11 cellular contexts compared by ENCODE assay signal in genomic region chrX:111568356-111568755, GRCh38. TPM values are rescaled to one million over a fixed set of nuclear protein-coding genes. Genes with fewer than 3 reads are reported as not detected.
DNase-seq lines count a peak whose midpoint lies in the region; ATAC-seq and TF ChIP-seq lines count a peak whose summit lies in the region.
"Had no signal": no experiment of that assay in that cellular context is flagged by ENCODE, and none has a peak within 500 bp of the region (broad histone marks: within the 10 kb centered on the region; RNA-seq: fewer than 3 reads in every experiment).

No MANE protein-coding gene starts in this region.

- H3K36me3 Mint-ChIP-seq in mesothelial cell of epicardium = no peaks in the 10 kb centered on the region

- ATAC-seq in GM21423 (IDR thresholded peaks at IDR 0.05; ENCODE audit: unreplicated experiment) (no peak), left lung (no peak)
- ATAC-seq: gastroesophageal sphincter had no signal

- peaks cover 5% of the 10 kb centered on the region for H3K9me3 Mint-ChIP-seq in mesothelial cell of epicardium

- H3K27ac ChIP-seq in left lung = no peak overlapping the region
- H3K27ac ChIP-seq: gastroesophageal sphincter, SJSA1 had no signal

- H3K27me3 ChIP-seq in left lung = no peaks in the 10 kb centered on the region
- H3K27me3 ChIP-seq: gastroesophageal sphincter, SJSA1 had no signal

- no peaks in the 10 kb centered on the region for H3K27me3 Mint-ChIP-seq in mesothelial cell of epicardium (ENCODE audit: low read depth)

- in situ Hi-C loops in astrocyte of the cerebellum (cut with HindIII; ENCODE audit: low sequenced_read_pairs) = no loop called here

- peak overlapping the region; percentile 75 for H3K27ac Mint-ChIP-seq in mesothelial cell of epicardium

- H3K9me3 ChIP-seq in left lung = no peaks in the 10 kb centered on the region
- H3K9me3 ChIP-seq: gastroesophageal sphincter, SJSA1 had no signal

- no peaks in the 10 kb centered on the region for H3K4me1 ChIP-seq in left lung
- H3K4me1 ChIP-seq: gastroesophageal sphincter, SJSA1 had no signal

- TF ChIP-seq CTCF in LNCAP (IDR thresholded peaks at IDR 0.05) (peak; percentile 48), astrocyte of the cerebellum (IDR thresholded peaks at IDR 0.05; ENCODE audit: low read depth, low read length, missing control alignments) (peak; percentile 61), mesothelial cell of epicardium (IDR thresholded peaks at IDR 0.05; ENCODE audit: unreplicated experiment) (peak; percentile 43), left lung (IDR thresholded peaks at IDR 0.05) (peak in 1 of 2 donors; percentile 22)

- H3K4me1 Mint-ChIP-seq in mesothelial cell of epicardium = peaks cover 18% of the 10 kb centered on the region

- H3K4me3 ChIP-seq in astrocyte of the cerebellum (ENCODE audit: low read depth, low read length) (no peak overlapping the region), left lung (no peak overlapping the region)
- H3K4me3 ChIP-seq: gastroesophageal sphincter, SJSA1 had no signal

- H3K4me3 Mint-ChIP-seq in mesothelial cell of epicardium = no peak overlapping the region

- H3K36me3 ChIP-seq in left lung = no peaks in the 10 kb centered on the region
- H3K36me3 ChIP-seq: gastroesophageal sphincter, SJSA1 had no signal

- DNase-seq in EH (ENCODE audit: low read depth) (peak; percentile 0), astrocyte of the cerebellum (ENCODE audit: low read depth) (no peak), mesothelial cell of epicardium (ENCODE audit: low spot score in 2 of 2, unreplicated experiment in 2 of 2) (no peak), left lung (no peak), germinal center (ENCODE audit: low spot score) (no peak)
- no peak for DNase-seq in activated T-cell treated with anti-CD3 and anti-CD28 coated beads, Interleukin-2, amount 50 U/mL, for 1 hour
- DNase-seq: activated effector memory CD4-positive, alpha-beta T cell treated with Interleukin-2 at 50 U/mL for 16 hours had no signal

- intact Hi-C loops in left lung (cut with DNase I) = no loop called here

RNA-seq across cellular contexts. Expression of gene SERTM2, which starts 56.9 kb away (rescaled TPM):
- total RNA-seq in mesothelial cell of epicardium = 3.6 to 3.8 TPM (median 3.7 TPM) in 3 replicates
- under 1 TPM; 0.05 to 0.50 TPM for total RNA-seq in left lung
